In the genomic region with DNA sequence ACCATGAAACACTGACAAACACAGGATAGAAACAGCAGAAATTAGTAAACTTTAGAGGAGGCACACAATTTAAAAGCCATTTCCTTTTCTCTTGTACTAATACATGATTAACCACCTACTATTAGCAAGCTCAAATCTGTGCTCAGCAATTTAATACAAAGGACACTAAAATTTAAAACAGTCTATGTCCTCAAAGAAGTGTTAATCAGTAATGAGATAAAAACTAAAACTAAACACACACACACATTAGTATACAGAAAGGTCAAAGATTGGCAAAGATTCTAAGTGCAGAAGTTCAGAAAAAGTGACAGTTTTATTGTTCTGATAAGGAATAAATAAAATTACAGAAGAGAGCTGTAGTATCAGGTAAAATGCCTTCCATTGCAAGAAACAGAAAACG, we compare ENCODE assay signal across 31 cellular contexts.
"Had no signal": no experiment of that assay in that cellular context is flagged by ENCODE, and none has a peak within 500 bp of the region (broad histone marks: within the 10 kb centered on the region; RNA-seq: fewer than 3 reads in every experiment).

No MANE protein-coding gene starts in this region.

- H3K36me3 Mint-ChIP-seq: activated CD4-positive, alpha-beta memory T cell treated with anti-CD3 and anti-CD28 coated beads for 36 hours had no signal

- ATAC-seq: activated CD4-positive, alpha-beta T cell treated with anti-CD3 and anti-CD28 coated beads for 36 hours; activated CD8-positive, alpha-beta memory T cell treated with anti-CD3 and anti-CD28 coated beads, Interleukin-2, amount 10 ng/mL, durations not matched to agents 7 days and 5 days; activated CD8-positive, alpha-beta T cell treated with anti-CD3 and anti-CD28 coated beads, Interleukin-2, amount 10 ng/mL, durations not matched to agents 7 days and 5 days; activated naive CD8-positive, alpha-beta T cell treated with anti-CD3 and anti-CD28 coated beads, Interleukin-2, amount 50 U/mL, for 24 hours; body of pancreas; gastroesophageal sphincter had no signal

- H3K27ac ChIP-seq: adrenal gland, body of pancreas, epithelial cell of prostate, esophagus squamous epithelium, gastroesophageal sphincter had no signal

- H3K9me3 ChIP-seq: adrenal gland, body of pancreas, esophagus squamous epithelium, gastroesophageal sphincter had no signal

- H3K27ac Mint-ChIP-seq: activated CD4-positive, alpha-beta memory T cell treated with anti-CD3 and anti-CD28 coated beads for 36 hours; activated CD4-positive, alpha-beta T cell treated with anti-CD3 and anti-CD28 coated beads for 36 hours; activated CD4-positive, alpha-beta T cell treated with anti-CD3 and anti-CD28 coated beads, Interleukin-2, amount 10 ng/mL, durations not matched to agents 24 days and 14 days; activated CD8-positive, alpha-beta memory T cell treated with anti-CD3 and anti-CD28 coated beads, Interleukin-2, amount 10 ng/mL, durations not matched to agents 7 days and 5 days; activated CD8-positive, alpha-beta T cell treated with anti-CD3 and anti-CD28 coated beads, Interleukin-2, amount 10 ng/mL, durations not matched to agents 7 days and 5 days; activated naive CD4-positive, alpha-beta T cell treated with anti-CD3 and anti-CD28 coated beads for 36 hours; activated naive CD4-positive, alpha-beta T cell treated with anti-CD3 and anti-CD28 coated beads, Interleukin-2, amount 50 U/mL, for 24 hours; activated naive CD8-positive, alpha-beta T cell treated with anti-CD3 and anti-CD28 coated beads for 36 hours; activated naive CD8-positive, alpha-beta T cell treated with anti-CD3 and anti-CD28 coated beads, Interleukin-2, amount 50 U/mL, for 24 hours; activated T-helper 1 cell treated with anti-CD3 and anti-CD28 coated beads, Interleukin-12 subunit alpha, Interleukin-12 subunit beta, Interleukin-2, Interleukin-4 antibody, amounts not matched to agents 30 ng/mL and 10 ng/mL and 1 ng/mL, durations not matched to agents 14 hours and 24 hours and 36 hours; activated T-helper 2 cell treated with anti-CD3 and anti-CD28 coated beads, Interferon-gamma antibody, Interleukin-2, Interleukin-4, amounts not matched to agents 10 μg/mL and 5 μg/mL and 100 μg/mL, durations not matched to agents 14 hours and 24 hours and 36 hours had no signal

- H3K9me3 Mint-ChIP-seq: activated CD4-positive, alpha-beta memory T cell treated with anti-CD3 and anti-CD28 coated beads for 36 hours; activated naive CD4-positive, alpha-beta T cell treated with anti-CD3 and anti-CD28 coated beads for 36 hours; activated naive CD4-positive, alpha-beta T cell treated with anti-CD3 and anti-CD28 coated beads, Interleukin-2, amount 50 U/mL, for 24 hours; activated naive CD8-positive, alpha-beta T cell treated with anti-CD3 and anti-CD28 coated beads for 36 hours; activated T-helper 1 cell treated with anti-CD3 and anti-CD28 coated beads, Interleukin-12 subunit alpha, Interleukin-12 subunit beta, Interleukin-2, Interleukin-4 antibody, amounts not matched to agents 30 ng/mL and 10 ng/mL and 1 ng/mL, durations not matched to agents 14 hours and 24 hours and 36 hours; activated T-helper 2 cell treated with anti-CD3 and anti-CD28 coated beads, Interferon-gamma antibody, Interleukin-2, Interleukin-4, amounts not matched to agents 10 μg/mL and 5 μg/mL and 100 μg/mL, durations not matched to agents 14 hours and 24 hours and 36 hours had no signal

- DNase-seq: activated CD4-positive, alpha-beta memory T cell treated with anti-CD3 and anti-CD28 coated beads for 36 hours; activated CD4-positive, alpha-beta T cell treated with anti-CD3 and anti-CD28 coated beads for 36 hours; activated CD4-positive, alpha-beta T cell treated with anti-CD3 and anti-CD28 coated beads, Interleukin-2, amount 10 ng/mL, durations not matched to agents 24 days and 14 days; activated CD4-positive, CD25-positive, alpha-beta regulatory T cell; activated CD4-positive, CD25-positive, alpha-beta regulatory T cell treated with anti-CD3 and anti-CD28 coated beads, Interleukin-2, amount 50 U/mL, for 72 hours; activated CD8-positive, alpha-beta memory T cell treated with anti-CD3 and anti-CD28 coated beads, Interleukin-2, amount 10 ng/mL, durations not matched to agents 7 days and 5 days; activated CD8-positive, alpha-beta memory T cell treated with anti-CD3 and anti-CD28 coated beads, Interleukin-2, amount 50 U/mL, for 4 hours; activated CD8-positive, alpha-beta T cell treated with anti-CD3 and anti-CD28 coated beads, Interleukin-2, amount 10 ng/mL, durations not matched to agents 7 days and 5 days; activated effector memory CD4-positive, alpha-beta T cell treated with anti-CD3 and anti-CD28 coated beads, Interleukin-2, amount 50 U/mL, for 16 hours; activated naive CD4-positive, alpha-beta T cell treated with anti-CD3 and anti-CD28 coated beads for 36 hours; activated naive CD8-positive, alpha-beta T cell treated with anti-CD3 and anti-CD28 coated beads for 36 hours; activated naive CD8-positive, alpha-beta T cell treated with anti-CD3 and anti-CD28 coated beads, Interleukin-2, amount 50 U/mL, for 24 hours; activated T-cell treated with anti-CD3 and anti-CD28 coated beads, Interleukin-2, amount 50 U/mL, for 1 hour; activated T-cell treated with anti-CD3 and anti-CD28 coated beads, Interleukin-2, amount 50 U/mL, for 48 hours; adrenal gland; amygdala; aorta; body of pancreas; caudate nucleus; effector CD8-positive, alpha-beta T cell; esophagus squamous epithelium; foreskin melanocyte; T-helper 2 cell had no signal

- H3K36me3 ChIP-seq: adrenal gland, esophagus squamous epithelium, gastroesophageal sphincter had no signal

- H3K4me1 Mint-ChIP-seq: activated naive CD4-positive, alpha-beta T cell treated with anti-CD3 and anti-CD28 coated beads, Interleukin-2, amount 50 U/mL, for 24 hours had no signal

- H3K4me3 Mint-ChIP-seq: activated CD4-positive, alpha-beta memory T cell treated with anti-CD3 and anti-CD28 coated beads for 36 hours; activated CD4-positive, alpha-beta T cell treated with anti-CD3 and anti-CD28 coated beads for 36 hours; activated CD4-positive, alpha-beta T cell treated with anti-CD3 and anti-CD28 coated beads, Interleukin-2, amount 10 ng/mL, durations not matched to agents 24 days and 14 days; activated CD8-positive, alpha-beta memory T cell treated with anti-CD3 and anti-CD28 coated beads, Interleukin-2, amount 10 ng/mL, durations not matched to agents 7 days and 5 days; activated CD8-positive, alpha-beta T cell treated with anti-CD3 and anti-CD28 coated beads, Interleukin-2, amount 10 ng/mL, durations not matched to agents 7 days and 5 days; activated naive CD4-positive, alpha-beta T cell treated with anti-CD3 and anti-CD28 coated beads for 36 hours; activated naive CD4-positive, alpha-beta T cell treated with anti-CD3 and anti-CD28 coated beads, Interleukin-2, amount 50 U/mL, for 24 hours; activated naive CD8-positive, alpha-beta T cell treated with anti-CD3 and anti-CD28 coated beads for 36 hours; activated naive CD8-positive, alpha-beta T cell treated with anti-CD3 and anti-CD28 coated beads, Interleukin-2, amount 50 U/mL, for 24 hours; activated T-helper 1 cell treated with anti-CD3 and anti-CD28 coated beads, Interleukin-12 subunit alpha, Interleukin-12 subunit beta, Interleukin-2, Interleukin-4 antibody, amounts not matched to agents 30 ng/mL and 10 ng/mL and 1 ng/mL, durations not matched to agents 14 hours and 24 hours and 36 hours had no signal

- FAIRE-seq: colon, endometrium, endothelial cell of umbilical vein had no signal

- H3K4me3 ChIP-seq: adrenal gland, body of pancreas, esophagus squamous epithelium, gastroesophageal sphincter had no signal

- H3K4me1 ChIP-seq: esophagus squamous epithelium, gastroesophageal sphincter had no signal

- H3K27me3 ChIP-seq: adrenal gland, body of pancreas, esophagus squamous epithelium, gastroesophageal sphincter had no signal

- H3K27me3 Mint-ChIP-seq: activated CD4-positive, alpha-beta memory T cell treated with anti-CD3 and anti-CD28 coated beads for 36 hours; activated CD4-positive, alpha-beta T cell treated with anti-CD3 and anti-CD28 coated beads for 36 hours; activated CD4-positive, alpha-beta T cell treated with anti-CD3 and anti-CD28 coated beads, Interleukin-2, amount 10 ng/mL, durations not matched to agents 24 days and 14 days; activated CD8-positive, alpha-beta memory T cell treated with anti-CD3 and anti-CD28 coated beads, Interleukin-2, amount 10 ng/mL, durations not matched to agents 7 days and 5 days; activated naive CD4-positive, alpha-beta T cell treated with anti-CD3 and anti-CD28 coated beads, Interleukin-2, amount 50 U/mL, for 24 hours; activated naive CD8-positive, alpha-beta T cell treated with anti-CD3 and anti-CD28 coated beads for 36 hours; activated naive CD8-positive, alpha-beta T cell treated with anti-CD3 and anti-CD28 coated beads, Interleukin-2, amount 50 U/mL, for 24 hours had no signal
